Comparison of ENCODE assay signal across 16 cellular contexts in genomic region chr20:51237790-51238189, GRCh38.
"Had no signal": no experiment of that assay in that cellular context is flagged by ENCODE, and none has a peak within 500 bp of the region (broad histone marks: within the 10 kb centered on the region; RNA-seq: fewer than 3 reads in every experiment).

No MANE protein-coding gene starts in this region.

- DNase-seq: activated CD4-positive, alpha-beta memory T cell treated with anti-CD3 and anti-CD28 coated beads, Interleukin-2, amount 10 ng/mL, durations not matched to agents 7 days and 5 days; activated CD8-positive, alpha-beta memory T cell treated with anti-CD3 and anti-CD28 coated beads, Interleukin-2, amount 50 U/mL, for 4 hours; activated gamma-delta T cell treated with Interleukin-2 at 50 U/mL for 16 hours; activated naive CD8-positive, alpha-beta T cell treated with anti-CD3 and anti-CD28 coated beads, Interleukin-2, amount 10 ng/mL, durations not matched to agents 7 days and 5 days; activated T-cell treated with anti-CD3 and anti-CD28 coated beads, Interleukin-2, amount 50 U/mL, for 72 hours; effector memory CD4-positive, alpha-beta T cell; foreskin melanocyte; islet precursor cell; ovary; stimulated activated CD4-positive, alpha-beta T cell treated with anti-CD3 and anti-CD28 coated beads, Interleukin-2, amount 100 ng/mL, for 48 hours; thyroid gland had no signal

- ATAC-seq: activated T-cell treated with anti-CD3 and anti-CD28 coated beads, Interleukin-2, amount 50 U/mL, for 72 hours; left lobe of liver; stimulated activated memory B cell treated with anti-CD40 and anti-IgM and Interleukin-4, amounts not matched to agents 10 μg/mL and 1 μg/mL and 100 μg/mL, for 72 hours had no signal

- H3K9me3 Mint-ChIP-seq: activated CD4-positive, alpha-beta memory T cell treated with anti-CD3 and anti-CD28 coated beads, Interleukin-2, amount 10 ng/mL, durations not matched to agents 7 days and 5 days had no signal

- H3K9me3 ChIP-seq: thyroid gland had no signal

- H3K4me3 Mint-ChIP-seq: activated CD4-positive, alpha-beta memory T cell treated with anti-CD3 and anti-CD28 coated beads, Interleukin-2, amount 10 ng/mL, durations not matched to agents 7 days and 5 days; activated naive CD8-positive, alpha-beta T cell treated with anti-CD3 and anti-CD28 coated beads, Interleukin-2, amount 10 ng/mL, durations not matched to agents 7 days and 5 days; activated T-cell treated with anti-CD3 and anti-CD28 coated beads, Interleukin-2, amount 50 U/mL, for 72 hours; memory B cell; stimulated activated memory B cell treated with anti-CD40 and anti-IgM and Interleukin-4, amounts not matched to agents 10 μg/mL and 1 μg/mL and 100 μg/mL, for 72 hours had no signal

- H3K36me3 ChIP-seq: brain microvascular endothelial cell, ovary, thyroid gland had no signal

- H3K27ac ChIP-seq: brain microvascular endothelial cell, ovary, thyroid gland, VCaP had no signal

- H3K4me3 ChIP-seq: ovary, thyroid gland had no signal

- H3K27me3 ChIP-seq: brain microvascular endothelial cell, ovary, thyroid gland had no signal

- H3K4me1 ChIP-seq: thyroid gland had no signal

- H3K36me3 Mint-ChIP-seq: activated naive CD8-positive, alpha-beta T cell treated with anti-CD3 and anti-CD28 coated beads, Interleukin-2, amount 10 ng/mL, durations not matched to agents 7 days and 5 days; stimulated activated memory B cell treated with anti-CD40 and anti-IgM and Interleukin-4, amounts not matched to agents 10 μg/mL and 1 μg/mL and 100 μg/mL, for 72 hours had no signal

- H3K4me1 Mint-ChIP-seq: activated CD4-positive, alpha-beta memory T cell treated with anti-CD3 and anti-CD28 coated beads, Interleukin-2, amount 10 ng/mL, durations not matched to agents 7 days and 5 days; activated naive CD8-positive, alpha-beta T cell treated with anti-CD3 and anti-CD28 coated beads, Interleukin-2, amount 10 ng/mL, durations not matched to agents 7 days and 5 days; memory B cell; stimulated activated memory B cell treated with anti-CD40 and anti-IgM and Interleukin-4, amounts not matched to agents 10 μg/mL and 1 μg/mL and 100 μg/mL, for 72 hours had no signal

- H3K27ac Mint-ChIP-seq: activated CD4-positive, alpha-beta memory T cell treated with anti-CD3 and anti-CD28 coated beads, Interleukin-2, amount 10 ng/mL, durations not matched to agents 7 days and 5 days; activated naive CD8-positive, alpha-beta T cell treated with anti-CD3 and anti-CD28 coated beads, Interleukin-2, amount 10 ng/mL, durations not matched to agents 7 days and 5 days; activated T-cell treated with anti-CD3 and anti-CD28 coated beads, Interleukin-2, amount 50 U/mL, for 72 hours; memory B cell; stimulated activated memory B cell treated with anti-CD40 and anti-IgM and Interleukin-4, amounts not matched to agents 10 μg/mL and 1 μg/mL and 100 μg/mL, for 72 hours had no signal
